ENCODE assay signal across 11 cellular contexts in the genomic region with DNA sequence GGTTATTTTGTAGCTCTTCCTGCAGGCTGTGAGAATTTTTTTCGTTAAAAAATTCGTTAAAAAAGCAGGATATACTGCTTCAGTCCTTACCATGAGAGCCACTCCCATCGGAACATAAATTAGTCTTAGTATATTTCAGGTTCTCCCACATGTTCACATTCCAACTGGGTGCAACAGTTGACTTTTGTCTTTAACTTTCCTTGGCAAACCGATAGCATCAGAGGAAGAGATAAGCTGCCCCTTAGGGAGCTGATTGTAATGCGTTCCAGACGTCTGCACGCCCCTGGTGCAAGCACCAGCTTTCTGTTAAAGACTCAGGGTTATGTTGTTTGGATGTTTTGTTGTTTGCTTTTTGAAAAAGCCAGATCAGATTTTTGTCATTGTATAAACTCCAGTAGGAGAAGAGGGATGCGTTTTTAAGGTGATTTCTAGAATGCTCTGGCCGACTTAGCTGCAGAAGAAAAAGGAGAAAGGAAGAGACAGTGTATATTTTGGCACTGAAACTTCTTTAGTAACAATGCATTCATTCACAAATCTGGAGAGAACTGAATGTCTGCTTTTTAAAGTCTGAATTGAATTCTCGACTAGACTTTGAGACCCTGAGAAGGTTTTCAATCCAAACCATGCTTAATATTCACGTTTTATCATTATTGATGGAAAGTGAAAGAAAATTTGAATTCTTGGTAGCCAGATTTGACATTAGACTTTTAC.
A peak's percentile ranks its signal among the peaks of the same experiment; 100 is the strongest.
DNase-seq lines count a peak whose midpoint lies in the region; ATAC-seq and TF ChIP-seq lines count a peak whose summit lies in the region.
"Had no signal": no experiment of that assay in that cellular context is flagged by ENCODE, and none has a peak within 500 bp of the region (broad histone marks: within the 10 kb centered on the region; RNA-seq: fewer than 3 reads in every experiment).

No MANE protein-coding gene starts in this region.

- in situ Hi-C loops in ACHN (cut with HindIII; ENCODE audit: low pct_ligation_motif_present, low pct_unique_long_range_greater_than_20kb, low sequenced_read_pairs) = no loop called here

- WGBS in right cardiac atrium = 13% methylated on average over 11 of the region's 11 CpGs

- H3K4me3 ChIP-seq in HEK293 (ENCODE audit: low read depth, low read length) = no peak overlapping the region
- H3K4me3 ChIP-seq in ascending aorta = peak overlapping the region; percentile 23 to 51
- H3K4me3 ChIP-seq in right cardiac atrium (ENCODE audit: low read length) = peak overlapping the region; percentile 20
- no peak overlapping the region for H3K4me3 ChIP-seq in skin epidermis
- H3K4me3 ChIP-seq: K562 had no signal

- H3K36me3 ChIP-seq in HEK293 (ENCODE audit: control insufficient read depth in 2 of 2, insufficient read depth in 1 of 2, low read length in 2 of 2) (peaks cover 0 to 4% of the 10 kb centered on the region in 2 experiments; a peak in 2 of 3 replicates), ascending aorta (peaks cover 0 to 6% of the 10 kb centered on the region in 2 donors)

- POLR2A ChIA-PET in HEK293 (lab: Yijun Ruan, JAX) = interaction anchor here (0.5 to 1.6 kb wide), 3 partner anchors 13 to 89 kb away, joined by 3 to 8 read pairs (median 4); no protein-coding TSS in a partner anchor

- ATAC-seq in right cardiac atrium = peak; percentile 46 to 74
- ATAC-seq: activated T-helper 17 cell treated with anti-CD3 and anti-CD28 coated beads, Interleukin-2, amount 50 U/mL, for 72 hours; K562 had no signal

- DNase-seq in ascending aorta (ENCODE audit: low spot score in 2 of 2) = no peak
- DNase-seq in right cardiac atrium = no peak
- no peak for DNase-seq in ACHN
- no peak for DNase-seq in central memory CD4-positive, alpha-beta T cell
- DNase-seq in posterior cingulate gyrus = no peak
- DNase-seq in NK-92 (lab: John Stamatoyannopoulos, UW; ENCODE audit: unreplicated experiment) = no peak
- DNase-seq: H7 had no signal

- H3K9me3 ChIP-seq in HEK293 (ENCODE audit: control insufficient read depth, insufficient read depth, low read depth, low read length) = no peaks in the 10 kb centered on the region
- no peaks in the 10 kb centered on the region for H3K9me3 ChIP-seq in ascending aorta
- H3K9me3 ChIP-seq in right cardiac atrium (ENCODE audit: control insufficient read depth, low read length) = no peaks in the 10 kb centered on the region

- TF ChIP-seq CTCF in HEK293 (tag by site-specific recombination; IDR thresholded peaks at IDR 0.05) (no peak), ascending aorta (IDR thresholded peaks at IDR 0.05) (no peak)

- intact Hi-C loops in ascending aorta (cut with DNase I) (no loop called here), right cardiac atrium (cut with DNase I) (loop anchor here in 1 of 4 donors (10.0 kb wide), 1 partner anchor 66 kb away; no protein-coding TSS in a partner anchor), posterior cingulate gyrus (cut with DNase I) (no loop called here)

- CTCF ChIA-PET in HEK293 (lab: Yijun Ruan, JAX) = interaction anchor here (0.5 kb wide), 1 partner anchor 161 kb away, joined by 3 read pairs; a partner anchor contains a TSS

- H3K27me3 ChIP-seq in ascending aorta (no peaks in the 10 kb centered on the region), right cardiac atrium (ENCODE audit: control insufficient read depth, insufficient read depth) (no peaks in the 10 kb centered on the region)

- peaks cover 20% of the 10 kb centered on the region for H3K4me1 ChIP-seq in HEK293 (ENCODE audit: control insufficient read depth, insufficient read depth, low read length)
- H3K4me1 ChIP-seq in ascending aorta = peaks cover 12 to 79% of the 10 kb centered on the region in 2 donors
- H3K4me1 ChIP-seq in right cardiac atrium (ENCODE audit: control insufficient read depth, insufficient read depth, low read length) = peaks cover 13% of the 10 kb centered on the region

- peak overlapping the region; percentile 61 for H3K27ac ChIP-seq in HEK293 (ENCODE audit: extremely low read depth, low read depth, low read length)
- peak overlapping the region; percentile 97 to 99 for H3K27ac ChIP-seq in ascending aorta
- no peak overlapping the region for H3K27ac ChIP-seq in right cardiac atrium (ENCODE audit: low read length)
- peak overlapping the region in 15 of 21 experiments; percentile 10 to 79 (median 64) for H3K27ac ChIP-seq in skin epidermis

TF ChIP-seq in HEK293, 187 proteins besides CTCF, POLR2A, EP300 and RAD21 (continues in another document):
- TF ChIP-seq ZNF707 (tag by site-specific recombination; IDR thresholded peaks at IDR 0.05) = no peak
- TF ChIP-seq ZNF768 (tag by site-specific recombination; IDR thresholded peaks at IDR 0.05) = no peak
- no peak for TF ChIP-seq ZNF174 (tag by site-specific recombination; IDR thresholded peaks at IDR 0.05)
- TF ChIP-seq, protein P1, sequence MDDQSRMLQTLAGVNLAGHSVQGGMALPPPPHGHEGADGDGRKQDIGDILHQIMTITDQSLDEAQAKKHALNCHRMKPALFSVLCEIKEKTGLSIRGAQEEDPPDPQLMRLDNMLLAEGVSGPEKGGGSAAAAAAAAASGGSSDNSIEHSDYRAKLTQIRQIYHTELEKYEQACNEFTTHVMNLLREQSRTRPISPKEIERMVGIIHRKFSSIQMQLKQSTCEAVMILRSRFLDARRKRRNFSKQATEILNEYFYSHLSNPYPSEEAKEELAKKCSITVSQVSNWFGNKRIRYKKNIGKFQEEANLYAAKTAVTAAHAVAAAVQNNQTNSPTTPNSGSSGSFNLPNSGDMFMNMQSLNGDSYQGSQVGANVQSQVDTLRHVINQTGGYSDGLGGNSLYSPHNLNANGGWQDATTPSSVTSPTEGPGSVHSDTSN (CRISPR knock-in tag; IDR thresholded peaks at IDR 0.05) = no peak
- peak; percentile 74 for TF ChIP-seq SCRT2 (tag by site-specific recombination; IDR thresholded peaks at IDR 0.05)
- TF ChIP-seq GFI1B (tag by site-specific recombination; IDR thresholded peaks at IDR 0.05) = no peak
- TF ChIP-seq, protein P2, sequence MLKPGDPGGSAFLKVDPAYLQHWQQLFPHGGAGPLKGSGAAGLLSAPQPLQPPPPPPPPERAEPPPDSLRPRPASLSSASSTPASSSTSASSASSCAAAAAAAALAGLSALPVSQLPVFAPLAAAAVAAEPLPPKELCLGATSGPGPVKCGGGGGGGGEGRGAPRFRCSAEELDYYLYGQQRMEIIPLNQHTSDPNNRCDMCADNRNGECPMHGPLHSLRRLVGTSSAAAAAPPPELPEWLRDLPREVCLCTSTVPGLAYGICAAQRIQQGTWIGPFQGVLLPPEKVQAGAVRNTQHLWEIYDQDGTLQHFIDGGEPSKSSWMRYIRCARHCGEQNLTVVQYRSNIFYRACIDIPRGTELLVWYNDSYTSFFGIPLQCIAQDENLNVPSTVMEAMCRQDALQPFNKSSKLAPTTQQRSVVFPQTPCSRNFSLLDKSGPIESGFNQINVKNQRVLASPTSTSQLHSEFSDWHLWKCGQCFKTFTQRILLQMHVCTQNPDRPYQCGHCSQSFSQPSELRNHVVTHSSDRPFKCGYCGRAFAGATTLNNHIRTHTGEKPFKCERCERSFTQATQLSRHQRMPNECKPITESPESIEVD (tag by site-specific recombination; IDR thresholded peaks at IDR 0.05) = peak; percentile 50; the same call in 1 of the 2 replicates
- no peak for TF ChIP-seq ZNF146 (tag by site-specific recombination; IDR thresholded peaks at IDR 0.05)
- TF ChIP-seq EGR2 (tag by site-specific recombination; IDR thresholded peaks at IDR 0.05; ENCODE audit: low read depth) = no peak
- TF ChIP-seq, protein P3, sequence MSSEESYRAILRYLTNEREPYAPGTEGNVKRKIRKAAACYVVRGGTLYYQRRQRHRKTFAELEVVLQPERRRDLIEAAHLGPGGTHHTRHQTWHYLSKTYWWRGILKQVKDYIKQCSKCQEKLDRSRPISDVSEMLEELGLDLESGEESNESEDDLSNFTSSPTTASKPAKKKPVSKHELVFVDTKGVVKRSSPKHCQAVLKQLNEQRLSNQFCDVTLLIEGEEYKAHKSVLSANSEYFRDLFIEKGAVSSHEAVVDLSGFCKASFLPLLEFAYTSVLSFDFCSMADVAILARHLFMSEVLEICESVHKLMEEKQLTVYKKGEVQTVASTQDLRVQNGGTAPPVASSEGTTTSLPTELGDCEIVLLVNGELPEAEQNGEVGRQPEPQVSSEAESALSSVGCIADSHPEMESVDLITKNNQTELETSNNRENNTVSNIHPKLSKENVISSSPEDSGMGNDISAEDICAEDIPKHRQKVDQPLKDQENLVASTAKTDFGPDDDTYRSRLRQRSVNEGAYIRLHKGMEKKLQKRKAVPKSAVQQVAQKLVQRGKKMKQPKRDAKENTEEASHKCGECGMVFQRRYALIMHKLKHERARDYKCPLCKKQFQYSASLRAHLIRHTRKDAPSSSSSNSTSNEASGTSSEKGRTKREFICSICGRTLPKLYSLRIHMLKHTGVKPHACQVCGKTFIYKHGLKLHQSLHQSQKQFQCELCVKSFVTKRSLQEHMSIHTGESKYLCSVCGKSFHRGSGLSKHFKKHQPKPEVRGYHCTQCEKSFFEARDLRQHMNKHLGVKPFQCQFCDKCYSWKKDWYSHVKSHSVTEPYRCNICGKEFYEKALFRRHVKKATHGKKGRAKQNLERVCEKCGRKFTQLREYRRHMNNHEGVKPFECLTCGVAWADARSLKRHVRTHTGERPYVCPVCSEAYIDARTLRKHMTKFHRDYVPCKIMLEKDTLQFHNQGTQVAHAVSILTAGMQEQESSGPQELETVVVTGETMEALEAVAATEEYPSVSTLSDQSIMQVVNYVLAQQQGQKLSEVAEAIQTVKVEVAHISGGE (tag by site-specific recombination; conservative IDR thresholded peaks at IDR 0.05; ENCODE audit: low read depth) = no peak
- peak; percentile 43; the same call in 1 of the 2 replicates for TF ChIP-seq OSR2 (tag by site-specific recombination; IDR thresholded peaks at IDR 0.05)
- TF ChIP-seq, protein P4, sequence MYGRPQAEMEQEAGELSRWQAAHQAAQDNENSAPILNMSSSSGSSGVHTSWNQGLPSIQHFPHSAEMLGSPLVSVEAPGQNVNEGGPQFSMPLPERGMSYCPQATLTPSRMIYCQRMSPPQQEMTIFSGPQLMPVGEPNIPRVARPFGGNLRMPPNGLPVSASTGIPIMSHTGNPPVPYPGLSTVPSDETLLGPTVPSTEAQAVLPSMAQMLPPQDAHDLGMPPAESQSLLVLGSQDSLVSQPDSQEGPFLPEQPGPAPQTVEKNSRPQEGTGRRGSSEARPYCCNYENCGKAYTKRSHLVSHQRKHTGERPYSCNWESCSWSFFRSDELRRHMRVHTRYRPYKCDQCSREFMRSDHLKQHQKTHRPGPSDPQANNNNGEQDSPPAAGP (tag by site-specific recombination; IDR thresholded peaks at IDR 0.05) = no peak
- peak; percentile 56; the same call in 1 of the 2 replicates for TF ChIP-seq ZXDB (tag by site-specific recombination; IDR thresholded peaks at IDR 0.05)
- TF ChIP-seq ZNF335 (tag by site-specific recombination; conservative IDR thresholded peaks at IDR 0.05) = no peak
- TF ChIP-seq, protein P5, sequence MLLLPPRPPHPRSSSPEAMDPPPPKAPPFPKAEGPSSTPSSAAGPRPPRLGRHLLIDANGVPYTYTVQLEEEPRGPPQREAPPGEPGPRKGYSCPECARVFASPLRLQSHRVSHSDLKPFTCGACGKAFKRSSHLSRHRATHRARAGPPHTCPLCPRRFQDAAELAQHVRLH (tag by site-specific recombination; IDR thresholded peaks at IDR 0.05) = no peak
- TF ChIP-seq ZNF558 (tag by site-specific recombination; IDR thresholded peaks at IDR 0.05) = no peak

Comparison
In these comparisons a context has a peak if more than half of its experiments do, and no peak if none do; other contexts are left out.
1. H3K4me3 ChIP-seq: peak in ascending aorta (2 of 2) and right cardiac atrium (single experiment); none in HEK293 (single experiment) and skin epidermis (0 of 7).